In genomic region chr4:139913995-139914394, GRCh38 we compare ENCODE assay signal across 1 cellular context.
TF ChIP-seq lines count a peak whose summit lies in the region.

No MANE protein-coding gene starts in this region.

TF ChIP-seq in A549, 52 proteins besides CTCF, POLR2A, EP300 and RAD21 (continued from another document):
- TF ChIP-seq RNF2 (IDR thresholded peaks at IDR 0.05; ENCODE audit: borderline replicate concordance, low read depth) (no peak), MAZ (IDR thresholded peaks at IDR 0.05; ENCODE audit: borderline replicate concordance, low read depth, low read length) (no peak), FOSB (CRISPR knock-in tag; IDR thresholded peaks at IDR 0.05) (no peak), KDM5A (IDR thresholded peaks at IDR 0.05) (no peak), PBX3 (IDR thresholded peaks at IDR 0.05) (no peak), KDM1A (IDR thresholded peaks at IDR 0.05; ENCODE audit: low read depth) (no peak), SMC3 (IDR thresholded peaks at IDR 0.05) (no peak)
TF ChIP-seq in A549: peak in this region for 0.
